Comparison of ENCODE assay signal across 35 cellular contexts in the genomic region with DNA sequence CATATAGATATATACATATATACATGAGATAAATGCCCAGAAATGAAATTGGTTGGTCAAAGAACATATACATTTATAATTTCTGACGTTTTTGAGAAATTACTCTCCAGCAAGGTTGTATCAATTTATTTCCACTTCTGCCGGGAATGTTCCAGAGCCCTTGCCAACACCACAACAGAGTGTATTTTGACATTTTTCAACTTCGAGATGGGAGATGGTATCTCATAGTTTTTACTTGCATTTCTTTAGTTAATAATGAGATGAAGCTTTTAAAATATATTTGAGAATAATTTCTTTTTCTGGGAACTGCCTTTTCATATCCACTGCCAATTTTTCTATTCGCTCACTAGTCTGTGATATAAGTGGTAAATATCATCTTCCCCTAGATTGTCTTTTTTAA.
"Had no signal": no experiment of that assay in that cellular context is flagged by ENCODE, and none has a peak within 500 bp of the region (broad histone marks: within the 10 kb centered on the region; RNA-seq: fewer than 3 reads in every experiment).

No MANE protein-coding gene starts in this region.

- H3K9ac ChIP-seq: KMS-11 had no signal

- H3K4me3 ChIP-seq: MG63 had no signal

- DNase-seq: Karpas-422, Kasumi-1, KG1, MG63, MM.1S, MV-4-11, NCI-H1048, NCI-H1092, NCI-H1092 treated with DMSO at 0.1 percent for 48 hours, NCI-H1105, NCI-H1105 treated with DMSO at 0.1 percent for 48 hours, NCI-H1417, NCI-H1417 treated with DMSO at 0.1 percent for 48 hours, NCI-H1436, NCI-H1436 treated with DMSO at 0.1 percent for 48 hours, NCI-H146, NCI-H1694, NCI-H1694 treated with DMSO at 0.1 percent for 48 hours, NCI-H187, NCI-H187 treated with DMSO at 0.1 percent for 48 hours, NCI-H1930, NCI-H2029, NCI-H2029 treated with DMSO at 0.1 percent for 48 hours, NCI-H2081, NCI-H2081 treated with DMSO at 0.1 percent for 48 hours, NCI-H2107, NCI-H2171, NCI-H2171 treated with DMSO at 0.1 percent for 48 hours, NCI-H2227 treated with DMSO at 0.1 percent for 48 hours, NCI-H226, NCI-H345, NCI-H446, NCI-H446 treated with DMSO at 0.1 percent for 48 hours, NCI-H510A had no signal

- H3K4me2 ChIP-seq: KMS-11 had no signal

- H3K9me3 ChIP-seq: MG63 had no signal

- H3K36me3 ChIP-seq: MG63 had no signal

- H3K27me3 ChIP-seq: MG63 had no signal

- H3K27ac ChIP-seq: KMS-11 had no signal
